Comparison of ENCODE assay signal across 16 cellular contexts in genomic region chr10:77609781-77610272, GRCh38. TPM values are rescaled to one million over a fixed set of nuclear protein-coding genes. Genes with fewer than 3 reads are reported as not detected.
DNase-seq lines count a peak whose midpoint lies in the region; ATAC-seq and TF ChIP-seq lines count a peak whose summit lies in the region.
"Had no signal": no experiment of that assay in that cellular context is flagged by ENCODE, and none has a peak within 500 bp of the region (broad histone marks: within the 10 kb centered on the region; RNA-seq: fewer than 3 reads in every experiment).

No MANE protein-coding gene starts in this region.

- intact Hi-C loops in sigmoid colon (cut with DNase I) = no loop called here
- intact Hi-C loops in upper lobe of right lung (cut with DNase I) = no loop called here

- TF ChIP-seq CTCF in fibroblast of villous mesenchyme (IDR thresholded peaks at IDR 0.05; ENCODE audit: insufficient read depth, low read depth, low read length) (no peak), sigmoid colon (IDR thresholded peaks at IDR 0.05) (no peak), upper lobe of right lung (IDR thresholded peaks at IDR 0.05) (no peak)

- no peak for TF ChIP-seq POLR2A in sigmoid colon (IDR thresholded peaks at IDR 0.05)

- DNase-seq in OCI-M1 (lab: John Stamatoyannopoulos, UW) (peak; percentile 19), fibroblast of villous mesenchyme (ENCODE audit: low read depth) (peak; percentile 85), sigmoid colon (peak; percentile 52), HK-2 (ENCODE audit: unreplicated experiment) (no peak), cerebellum (ENCODE audit: low spot score) (no peak), upper lobe of right lung (no peak)
- DNase-seq: Caco-2; effector memory CD8-positive, alpha-beta T cell; NCI-H69; retina; SHP77 treated with DMSO at 0.1 percent for 48 hours had no signal

- TF ChIP-seq EP300 in sigmoid colon (IDR thresholded peaks at IDR 0.05) = no peak

- peaks cover 0 to 88% (median 73%) of the 10 kb centered on the region in 4 donors for H3K4me1 ChIP-seq in sigmoid colon
- no peaks in the 10 kb centered on the region for H3K4me1 ChIP-seq in upper lobe of right lung

- H3K27me3 ChIP-seq in sigmoid colon (no peaks in the 10 kb centered on the region), upper lobe of right lung (no peaks in the 10 kb centered on the region)

- H3K36me3 ChIP-seq in sigmoid colon (no peaks in the 10 kb centered on the region), upper lobe of right lung (no peaks in the 10 kb centered on the region)
- H3K36me3 ChIP-seq: suprapubic skin had no signal

- H3K4me3 ChIP-seq in fibroblast of villous mesenchyme (ENCODE audit: low read depth, low read length) (no peak overlapping the region), sigmoid colon (no peak overlapping the region), upper lobe of right lung (no peak overlapping the region)
- H3K4me3 ChIP-seq: suprapubic skin had no signal

- H3K27ac ChIP-seq in sigmoid colon (peak overlapping the region in 3 of 4 donors; percentile 6 to 52 (median 44)), upper lobe of right lung (no peak overlapping the region)
- H3K27ac ChIP-seq: suprapubic skin, VCaP had no signal

- H3K9me3 ChIP-seq in sigmoid colon (no peaks in the 10 kb centered on the region), upper lobe of right lung (no peaks in the 10 kb centered on the region)
- H3K9me3 ChIP-seq: Caco-2, suprapubic skin had no signal

- WGBS in sigmoid colon, 2 donors = 80 to 86% methylated on average over 5 of the region's 5 CpGs

- peak; percentile 58 for ATAC-seq in GM21717 (IDR thresholded peaks at IDR 0.05; ENCODE audit: unreplicated experiment)
- no peak for ATAC-seq in HG03135 (IDR thresholded peaks at IDR 0.05; ENCODE audit: unreplicated experiment)
- ATAC-seq in upper lobe of right lung = no peak
- ATAC-seq: effector memory CD8-positive, alpha-beta T cell had no signal

RNA-seq across cellular contexts. Expression of gene KCNMA1, which starts 27.8 kb away (rescaled TPM):
- total RNA-seq in fibroblast of villous mesenchyme = 11.0 and 36.7 TPM in 2 replicates
- 100 to 1,000 TPM; 256 to 427 (median 312) TPM for total RNA-seq in sigmoid colon
- 10 to 100 TPM; 15.3 to 25.3 (median 16.8) TPM for polyA plus RNA-seq in sigmoid colon
- 109 TPM for total RNA-seq in cerebellum
- total RNA-seq in upper lobe of right lung = 26.3 TPM
- total RNA-seq: lung microvascular endothelial cell had no signal

Comparison
In these comparisons a context has a peak if more than half of its experiments do, and no peak if none do; other contexts are left out.
1. DNase-seq: peak in OCI-M1 (single experiment), fibroblast of villous mesenchyme (single experiment) and sigmoid colon (single experiment); none in HK-2 (single experiment), cerebellum (single experiment) and upper lobe of right lung (single experiment).